Comparison of ENCODE assay signal across 22 cellular contexts in the genomic region with DNA sequence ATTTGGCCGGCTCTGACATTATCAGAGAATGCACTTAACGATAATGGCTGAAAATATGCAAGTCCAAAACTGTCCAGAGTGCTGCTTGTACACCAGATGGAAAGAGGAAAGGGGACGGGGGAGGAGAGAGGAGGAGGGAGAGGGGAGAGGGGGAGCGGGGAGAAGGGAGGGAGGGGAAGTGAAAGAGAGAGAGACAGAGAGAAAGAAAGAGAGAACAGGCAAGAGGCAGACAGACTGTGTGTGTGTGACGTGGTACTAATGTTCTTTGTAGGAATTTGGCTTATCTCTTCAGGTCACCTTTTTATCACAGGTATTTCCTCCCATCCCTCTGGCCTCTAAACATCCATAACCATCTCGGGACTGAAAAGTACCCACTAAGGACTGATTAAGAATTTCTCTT.
DNase-seq lines count a peak whose midpoint lies in the region; ATAC-seq and TF ChIP-seq lines count a peak whose summit lies in the region.
"Had no signal": no experiment of that assay in that cellular context is flagged by ENCODE, and none has a peak within 500 bp of the region (broad histone marks: within the 10 kb centered on the region; RNA-seq: fewer than 3 reads in every experiment).

No MANE protein-coding gene starts in this region.

- no peak overlapping the region for H3K4me2 ChIP-seq in mammary epithelial cell (ENCODE audit: insufficient read depth, low read depth, low read length)

- peak overlapping the region; percentile 5 for H3K4me3 Mint-ChIP-seq in activated naive CD4-positive, alpha-beta T cell treated with anti-CD3 and anti-CD28 coated beads, Interleukin-2, amount 10 ng/mL, durations not matched to agents 7 days and 5 days
- peak overlapping the region; percentile 81 for H3K4me3 Mint-ChIP-seq in activated naive CD8-positive, alpha-beta T cell treated with anti-CD3 and anti-CD28 coated beads, Interleukin-2, amount 50 U/mL, for 24 hours
- no peak overlapping the region for H3K4me3 Mint-ChIP-seq in progenitor cell of endocrine pancreas (ENCODE audit: low read depth)
- H3K4me3 Mint-ChIP-seq: CD14-positive monocyte; stimulated activated memory B cell treated with anti-CD40 and anti-IgM and Interleukin-4, amounts not matched to agents 10 μg/mL and 1 μg/mL and 100 μg/mL, for 72 hours had no signal

- H3K27me3 ChIP-seq in mammary epithelial cell (ENCODE audit: insufficient read depth, low read length), result no peaks in the 10 kb centered on the region
- H3K27me3 ChIP-seq: adrenal gland, breast epithelium, pancreas, sigmoid colon, tibial artery had no signal

- no peak for DNase-seq in activated naive CD4-positive, alpha-beta T cell treated with anti-CD3 and anti-CD28 coated beads, Interleukin-2, amount 10 ng/mL, durations not matched to agents 7 days and 5 days
- DNase-seq in activated naive CD4-positive, alpha-beta T cell treated with anti-CD3 and anti-CD28 coated beads, Interleukin-2, amount 50 U/mL, for 16 hours, result no peak
- peak; percentile 15 for DNase-seq in MV-4-11 (lab: John Stamatoyannopoulos, UW)
- no peak for DNase-seq in activated naive CD8-positive, alpha-beta T cell treated with anti-CD3 and anti-CD28 coated beads, Interleukin-2, amount 50 U/mL, for 24 hours
- no peak for DNase-seq in progenitor cell of endocrine pancreas (ENCODE audit: low spot score, unreplicated experiment)
- DNase-seq in GM19240 (ENCODE audit: insufficient read length, low spot score), result no peak
- DNase-seq in mammary epithelial cell, result no peak
- DNase-seq: adrenal gland, DMS53, NCI-H1694, OCI-M1, pancreas, sigmoid colon, tibial artery had no signal

- H3K4me1 ChIP-seq in mammary epithelial cell (ENCODE audit: insufficient read depth, low read length), result peaks cover 13% of the 10 kb centered on the region
- H3K4me1 ChIP-seq: breast epithelium, sigmoid colon had no signal

- no peaks in the 10 kb centered on the region for H3K79me2 ChIP-seq in mammary epithelial cell (ENCODE audit: insufficient read depth, low read length)

- H3K9ac ChIP-seq in mammary epithelial cell (ENCODE audit: insufficient read depth, low read length), result no peak overlapping the region

- peak overlapping the region; percentile 95 for H3K27ac Mint-ChIP-seq in activated naive CD4-positive, alpha-beta T cell treated with anti-CD3 and anti-CD28 coated beads, Interleukin-2, amount 10 ng/mL, durations not matched to agents 7 days and 5 days
- H3K27ac Mint-ChIP-seq in activated naive CD8-positive, alpha-beta T cell treated with anti-CD3 and anti-CD28 coated beads, Interleukin-2, amount 50 U/mL, for 24 hours, result peak overlapping the region; percentile 41
- H3K27ac Mint-ChIP-seq in progenitor cell of endocrine pancreas, result peak overlapping the region; percentile 72
- H3K27ac Mint-ChIP-seq: stimulated activated memory B cell treated with anti-CD40 and anti-IgM and Interleukin-4, amounts not matched to agents 10 μg/mL and 1 μg/mL and 100 μg/mL, for 72 hours had no signal

- no peak overlapping the region for H3K27ac ChIP-seq in mammary epithelial cell (ENCODE audit: insufficient read depth, low read depth, low read length)
- H3K27ac ChIP-seq: adrenal gland, breast epithelium, coronary artery, pancreas, sigmoid colon, tibial artery had no signal

- intact Hi-C loops in mammary epithelial cell (cut with micrococcal nuclease), result no loop called here

- H3K4me1 Mint-ChIP-seq in activated naive CD4-positive, alpha-beta T cell treated with anti-CD3 and anti-CD28 coated beads, Interleukin-2, amount 10 ng/mL, durations not matched to agents 7 days and 5 days, result peaks cover 53% of the 10 kb centered on the region
- H3K4me1 Mint-ChIP-seq in activated naive CD8-positive, alpha-beta T cell treated with anti-CD3 and anti-CD28 coated beads, Interleukin-2, amount 50 U/mL, for 24 hours, result peaks cover 46% of the 10 kb centered on the region
- peaks cover 32% of the 10 kb centered on the region for H3K4me1 Mint-ChIP-seq in progenitor cell of endocrine pancreas (ENCODE audit: low read depth)

- H3K4me3 ChIP-seq in mammary epithelial cell (replicated peaks in 1 of 3; ENCODE audit: insufficient read depth in 1 of 3, low read depth in 2 of 3, low read length in 3 of 3), result no peak overlapping the region
- H3K4me3 ChIP-seq: adrenal gland, breast epithelium, coronary artery, GM12878, lung, pancreas, sigmoid colon, tibial artery had no signal

- H3K36me3 ChIP-seq in mammary epithelial cell (ENCODE audit: insufficient read depth, low read length), result peaks cover 25% of the 10 kb centered on the region
- H3K36me3 ChIP-seq: breast epithelium, sigmoid colon had no signal

- 76% methylated on average over 5 of the region's 6 CpGs for WGBS in mammary epithelial cell (ENCODE audit: low coverage, missing lambda C conversion rate)

- CTCF ChIA-PET in activated naive CD4-positive, alpha-beta T cell treated with anti-CD3 and anti-CD28 coated beads, Interleukin-2, amount 10 ng/mL, durations not matched to agents 7 days and 5 days (lab: Charles Lee), result interaction anchor here (0.9 kb wide), 1 partner anchor 107 kb away, joined by 3 read pairs; no protein-coding TSS in a partner anchor
- CTCF ChIA-PET in mammary epithelial cell (lab: Charles Lee; ENCODE audit: low non-redundant PET), result no interaction called here

- dilution Hi-C loops in mammary epithelial cell (cut with HindIII; ENCODE audit: low sequenced_read_pairs), result no loop called here

- no peak for ATAC-seq in activated naive CD8-positive, alpha-beta T cell treated with anti-CD3 and anti-CD28 coated beads, Interleukin-2, amount 50 U/mL, for 24 hours
- no peak for ATAC-seq in GM19328 (IDR thresholded peaks at IDR 0.05; ENCODE audit: unreplicated experiment)
- ATAC-seq: pancreas; Right ventricle myocardium inferior; stimulated activated memory B cell treated with anti-CD40 and anti-IgM and Interleukin-4, amounts not matched to agents 10 μg/mL and 1 μg/mL and 100 μg/mL, for 72 hours had no signal

- in situ Hi-C loops in mammary epithelial cell (cut with MboI; ENCODE audit: low sequenced_read_pairs in 2 of 2), result no loop called here

- TF ChIP-seq CTCF in progenitor cell of endocrine pancreas (IDR thresholded peaks at IDR 0.05; ENCODE audit: unreplicated experiment), result no peak
- TF ChIP-seq CTCF in mammary epithelial cell (conservative IDR thresholded peaks at IDR 0.05 in 1 of 2, IDR thresholded peaks at IDR 0.05 in 1 of 2; ENCODE audit: extremely low read depth in 1 of 2, insufficient read depth in 1 of 2, low read depth in 1 of 2, low read length in 2 of 2), result no peak

- H3K36me3 Mint-ChIP-seq in activated naive CD4-positive, alpha-beta T cell treated with anti-CD3 and anti-CD28 coated beads, Interleukin-2, amount 10 ng/mL, durations not matched to agents 7 days and 5 days, result peaks cover 41% of the 10 kb centered on the region
- peaks cover 29% of the 10 kb centered on the region for H3K36me3 Mint-ChIP-seq in activated naive CD8-positive, alpha-beta T cell treated with anti-CD3 and anti-CD28 coated beads, Interleukin-2, amount 50 U/mL, for 24 hours (ENCODE audit: low read depth)
- peaks cover 27% of the 10 kb centered on the region for H3K36me3 Mint-ChIP-seq in progenitor cell of endocrine pancreas (ENCODE audit: insufficient read depth)
- H3K36me3 Mint-ChIP-seq: stimulated activated memory B cell treated with anti-CD40 and anti-IgM and Interleukin-4, amounts not matched to agents 10 μg/mL and 1 μg/mL and 100 μg/mL, for 72 hours had no signal

- H4K20me1 ChIP-seq in mammary epithelial cell (ENCODE audit: insufficient read depth, low read length), result no peaks in the 10 kb centered on the region

- BruUV-seq in mammary epithelial cell (replicated peaks; lab: Mats Ljungman, UMichigan), result no TSS peak

- no peaks in the 10 kb centered on the region for H3K9me3 Mint-ChIP-seq in activated naive CD4-positive, alpha-beta T cell treated with anti-CD3 and anti-CD28 coated beads, Interleukin-2, amount 10 ng/mL, durations not matched to agents 7 days and 5 days
- H3K9me3 Mint-ChIP-seq in activated naive CD8-positive, alpha-beta T cell treated with anti-CD3 and anti-CD28 coated beads, Interleukin-2, amount 50 U/mL, for 24 hours, result no peaks in the 10 kb centered on the region
- no peaks in the 10 kb centered on the region for H3K9me3 Mint-ChIP-seq in progenitor cell of endocrine pancreas (ENCODE audit: low read depth)
- H3K9me3 Mint-ChIP-seq: CD14-positive monocyte; stimulated activated memory B cell treated with anti-CD40 and anti-IgM and Interleukin-4, amounts not matched to agents 10 μg/mL and 1 μg/mL and 100 μg/mL, for 72 hours had no signal

- H3K27me3 Mint-ChIP-seq in activated naive CD4-positive, alpha-beta T cell treated with anti-CD3 and anti-CD28 coated beads, Interleukin-2, amount 10 ng/mL, durations not matched to agents 7 days and 5 days, result no peaks in the 10 kb centered on the region
- H3K27me3 Mint-ChIP-seq in activated naive CD8-positive, alpha-beta T cell treated with anti-CD3 and anti-CD28 coated beads, Interleukin-2, amount 50 U/mL, for 24 hours, result peaks cover 4% of the 10 kb centered on the region
- H3K27me3 Mint-ChIP-seq in progenitor cell of endocrine pancreas, result no peaks in the 10 kb centered on the region

- H2AFZ ChIP-seq in mammary epithelial cell (ENCODE audit: low read depth, low read length), result no peak overlapping the region

- no peaks in the 10 kb centered on the region for H3K9me3 ChIP-seq in mammary epithelial cell (replicated peaks; ENCODE audit: insufficient read depth, low read length)
- H3K9me3 ChIP-seq: adrenal gland, breast epithelium, pancreas, sigmoid colon, tibial artery had no signal

Comparison
In these comparisons a context has a peak if more than half of its experiments do, and no peak if none do; other contexts are left out.
1. H3K27ac Mint-ChIP-seq: peak in every context shown above with its lines; median percentile 95 in activated naive CD4-positive, alpha-beta T cell treated with anti-CD3 and anti-CD28 coated beads, Interleukin-2, amount 10 ng/mL, durations not matched to agents 7 days and 5 days; 72 in progenitor cell of endocrine pancreas; 41 in activated naive CD8-positive, alpha-beta T cell treated with anti-CD3 and anti-CD28 coated beads, Interleukin-2, amount 50 U/mL, for 24 hours.